17 cellular contexts compared by ENCODE assay signal in genomic region chr2:148978026-148978685, GRCh38.
DNase-seq lines count a peak whose midpoint lies in the region; ATAC-seq and TF ChIP-seq lines count a peak whose summit lies in the region.
"Had no signal": no experiment of that assay in that cellular context is flagged by ENCODE, and none has a peak within 500 bp of the region (broad histone marks: within the 10 kb centered on the region; RNA-seq: fewer than 3 reads in every experiment).

No MANE protein-coding gene starts in this region.

- H2AFZ ChIP-seq in SK-N-SH (ENCODE audit: low read depth) = no peak overlapping the region
- H2AFZ ChIP-seq: PC-9 had no signal

- H3K79me2 ChIP-seq in SK-N-SH (ENCODE audit: insufficient read depth) = no peaks in the 10 kb centered on the region

- no peaks in the 10 kb centered on the region for H3K9me2 ChIP-seq in SK-N-SH

- TF ChIP-seq EP300 in SK-N-SH (IDR thresholded peaks at IDR 0.05; ENCODE audit: borderline replicate concordance in 1 of 2, low read depth in 1 of 2, low read length in 1 of 2) = no peak

- TF ChIP-seq POLR2A in thyroid gland (IDR thresholded peaks at IDR 0.05) = no peak

- POLR2A ChIA-PET in SK-N-SH (lab: Yijun Ruan, JAX) = interaction anchor here (0.6 to 1.5 kb wide), 2 partner anchors 9 to 948 kb away, joined by 5 to 8 read pairs; no protein-coding TSS in a partner anchor

- no peak overlapping the region for H3K4me3 Mint-ChIP-seq in CD14-positive monocyte
- H3K4me3 Mint-ChIP-seq: activated CD4-positive, alpha-beta T cell treated with anti-CD3 and anti-CD28 coated beads for 36 hours had no signal

- H3K4me3 ChIP-seq in SK-N-SH (ENCODE audit: low read depth in 2 of 2, low read length in 1 of 2) (no peak overlapping the region), dorsolateral prefrontal cortex (no peak overlapping the region), thyroid gland (replicated peaks in 1 of 3) (no peak overlapping the region)
- H3K4me3 ChIP-seq: PC-9, tibial artery had no signal

- no peaks in the 10 kb centered on the region for H3K9me3 Mint-ChIP-seq in CD14-positive monocyte

- H3K36me3 ChIP-seq in SK-N-SH (replicated peaks in 1 of 2; ENCODE audit: control insufficient read depth in 1 of 2, insufficient read depth in 2 of 2, low read length in 1 of 2) (peaks cover 6 to 8% of the 10 kb centered on the region in 2 experiments), thyroid gland (no peaks in the 10 kb centered on the region)
- H3K36me3 ChIP-seq: tibial artery had no signal

- peak; percentile 61 for TF ChIP-seq RAD21 in SK-N-SH (IDR thresholded peaks at IDR 0.05; ENCODE audit: low read length)

- H3K36me3 Mint-ChIP-seq in CD14-positive monocyte = no peaks in the 10 kb centered on the region

- H3K27me3 Mint-ChIP-seq in CD14-positive monocyte (ENCODE audit: low read depth in 3 of 3) = peaks cover 0 to 2% (median 0%) of the 10 kb centered on the region in 3 donors
- H3K27me3 Mint-ChIP-seq: activated CD4-positive, alpha-beta T cell treated with anti-CD3 and anti-CD28 coated beads for 36 hours had no signal

- no peaks in the 10 kb centered on the region for H3K27me3 ChIP-seq in SK-N-SH (ENCODE audit: insufficient read depth)
- H3K27me3 ChIP-seq in dorsolateral prefrontal cortex = no peaks in the 10 kb centered on the region
- H3K27me3 ChIP-seq in thyroid gland = no peaks in the 10 kb centered on the region
- H3K27me3 ChIP-seq: tibial artery had no signal

- no peaks in the 10 kb centered on the region for H3F3A ChIP-seq in SK-N-SH (replicated peaks; ENCODE audit: insufficient read depth)

- peaks cover 17% of the 10 kb centered on the region for H3K4me1 Mint-ChIP-seq in CD14-positive monocyte
- H3K4me1 Mint-ChIP-seq: activated CD4-positive, alpha-beta T cell treated with anti-CD3 and anti-CD28 coated beads for 36 hours had no signal

- CTCF ChIA-PET in SK-N-SH (lab: Yijun Ruan, JAX) = interaction anchor here (0.9 to 1.3 kb wide), 9 partner anchors 8 to 162 kb away, joined by 3 to 8 read pairs (median 4); no protein-coding TSS in a partner anchor

- DNase-seq in SK-N-SH (no peak), NCI-H446 (lab: John Stamatoyannopoulos, UW) (peak; percentile 51 to 76), dorsolateral prefrontal cortex (no peak), thyroid gland (peak; percentile 58 to 66), CD14-positive monocyte (ENCODE audit: low spot score) (no peak)
- no peak for DNase-seq in activated CD8-positive, alpha-beta memory T cell treated with anti-CD3 and anti-CD28 coated beads, Interleukin-2, amount 50 U/mL, for 4 hours
- DNase-seq: activated CD4-positive, alpha-beta T cell treated with anti-CD3 and anti-CD28 coated beads for 36 hours; activated T-cell treated with anti-CD3 and anti-CD28 coated beads, Interleukin-2, amount 50 U/mL, for 48 hours; foreskin melanocyte; midbrain; NCI-H187 treated with DMSO at 0.1 percent for 48 hours; PC-9; T-helper 1 cell; tibial artery had no signal

- 64% methylated on average over 7 of the region's 7 CpGs for WGBS in SK-N-SH (ENCODE audit: low lambda C conversion rate)
- 21 to 31% methylated on average over 7 of the region's 7 CpGs for WGBS in thyroid gland, 2 donors

- H3K27ac Mint-ChIP-seq in CD14-positive monocyte = no peak overlapping the region
- H3K27ac Mint-ChIP-seq: activated CD4-positive, alpha-beta T cell treated with anti-CD3 and anti-CD28 coated beads for 36 hours had no signal

- H3K27ac ChIP-seq in SK-N-SH (ENCODE audit: low read depth in 2 of 2, low read length in 1 of 2) (no peak overlapping the region), dorsolateral prefrontal cortex (peak overlapping the region in 51 of 59 donors; percentile 3 to 88 (median 60)), thyroid gland (peak overlapping the region; percentile 39 to 75 (median 71))
- H3K27ac ChIP-seq: KMS-11, PC-9, tibial artery had no signal

- peaks cover 0 to 4% of the 10 kb centered on the region in 2 experiments; a peak in 2 of 4 replicates for H3K4me1 ChIP-seq in SK-N-SH (ENCODE audit: control insufficient read depth in 1 of 2, insufficient read depth in 2 of 2, low read depth in 1 of 2, low read length in 1 of 2)
- peaks cover 32 to 37% of the 10 kb centered on the region in 2 donors for H3K4me1 ChIP-seq in thyroid gland

- no peaks in the 10 kb centered on the region for H4K20me1 ChIP-seq in SK-N-SH (ENCODE audit: insufficient read depth)

- intact Hi-C loops in dorsolateral prefrontal cortex (cut with DNase I) = loop anchor here in 1 of 2 donors (10.0 kb wide), 1 partner anchor 103 kb away; the partner anchor contains the start of gene KIF5C
- intact Hi-C loops in thyroid gland (cut with DNase I) = no loop called here
- intact Hi-C loops in CD14-positive monocyte (cut with micrococcal nuclease) = no loop called here

- peak; percentile 11; the same call in 1 of the 2 replicates for TF ChIP-seq CTCF in SK-N-SH (IDR thresholded peaks at IDR 0.05)
- peak in 38 of 56 donors; percentile 5 to 51 (median 26) for TF ChIP-seq CTCF in dorsolateral prefrontal cortex (IDR thresholded peaks at IDR 0.05 in 54 of 56, conservative IDR thresholded peaks at IDR 0.05 in 2 of 56; ENCODE audit: low read depth in 1 of 56, partially characterized antibody in 56 of 56)
- TF ChIP-seq CTCF in thyroid gland (IDR thresholded peaks at IDR 0.05) = peak in 4 of 6 experiments; percentile 24 to 53 (median 40)
- no peak for TF ChIP-seq CTCF in CD14-positive monocyte (IDR thresholded peaks at IDR 0.05)

- ATAC-seq in SK-N-SH treated with all-trans-retinoic acid at 6 μM for 48 hours (no peak), HG03432 (IDR thresholded peaks at IDR 0.05; ENCODE audit: unreplicated experiment) (no peak)
- ATAC-seq: activated CD4-positive, alpha-beta T cell treated with anti-CD3 and anti-CD28 coated beads for 36 hours had no signal

- H3K9ac ChIP-seq in SK-N-SH = no peak overlapping the region
- H3K9ac ChIP-seq: KMS-11 had no signal

- no peaks in the 10 kb centered on the region for H3K9me3 ChIP-seq in SK-N-SH
- no peaks in the 10 kb centered on the region for H3K9me3 ChIP-seq in thyroid gland
- H3K9me3 ChIP-seq: tibial artery had no signal

- H3K4me2 ChIP-seq in SK-N-SH = no peak overlapping the region
- H3K4me2 ChIP-seq: KMS-11, PC-9 had no signal

TF ChIP-seq in SK-N-SH, 30 proteins besides CTCF, POLR2A, EP300 and RAD21:
- 0 out of 2 replicates have a peak, but pooled peaks have one; percentile 27 for TF ChIP-seq SMC3 (IDR thresholded peaks at IDR 0.05; ENCODE audit: low read depth, low read length)
- no peak for TF ChIP-seq CHD2 (IDR thresholded peaks at IDR 0.05; ENCODE audit: low read length, partially characterized antibody)

TF ChIP-seq in SK-N-SH treated with all-trans-retinoic acid at 6 μM for 48 hours, 23 proteins besides CTCF, POLR2A, EP300 and RAD21 (continues in another document):
- TF ChIP-seq CREB5 (CRISPR knock-in tag; IDR thresholded peaks at IDR 0.05; ENCODE audit: low read depth) = no peak
- TF ChIP-seq ZNF565 (CRISPR knock-in tag; conservative IDR thresholded peaks at IDR 0.05; ENCODE audit: low read depth) = no peak
- no peak for TF ChIP-seq PPARA (CRISPR knock-in tag; IDR thresholded peaks at IDR 0.05; ENCODE audit: borderline replicate concordance)
- no peak for TF ChIP-seq TSHZ2 (CRISPR knock-in tag; IDR thresholded peaks at IDR 0.05)
- TF ChIP-seq GLIS3 (CRISPR knock-in tag; IDR thresholded peaks at IDR 0.05) = no peak
- no peak for TF ChIP-seq CSDC2 (CRISPR knock-in tag; IDR thresholded peaks at IDR 0.05)

Comparison
In these comparisons a context has a peak if more than half of its experiments do, and no peak if none do; other contexts are left out.
1. DNase-seq: peak in NCI-H446 (2 of 2) and thyroid gland (2 of 2); none in SK-N-SH (single experiment), dorsolateral prefrontal cortex (0 of 10), activated CD8-positive, alpha-beta memory T cell treated with anti-CD3 and anti-CD28 coated beads, Interleukin-2, amount 50 U/mL, for 4 hours (single experiment) and CD14-positive monocyte (single experiment).
2. H3K27ac ChIP-seq: peak in dorsolateral prefrontal cortex (51 of 59) and thyroid gland (3 of 3); none in SK-N-SH (0 of 2).